ENCODE assay signal across 16 cellular contexts in the genomic region with DNA sequence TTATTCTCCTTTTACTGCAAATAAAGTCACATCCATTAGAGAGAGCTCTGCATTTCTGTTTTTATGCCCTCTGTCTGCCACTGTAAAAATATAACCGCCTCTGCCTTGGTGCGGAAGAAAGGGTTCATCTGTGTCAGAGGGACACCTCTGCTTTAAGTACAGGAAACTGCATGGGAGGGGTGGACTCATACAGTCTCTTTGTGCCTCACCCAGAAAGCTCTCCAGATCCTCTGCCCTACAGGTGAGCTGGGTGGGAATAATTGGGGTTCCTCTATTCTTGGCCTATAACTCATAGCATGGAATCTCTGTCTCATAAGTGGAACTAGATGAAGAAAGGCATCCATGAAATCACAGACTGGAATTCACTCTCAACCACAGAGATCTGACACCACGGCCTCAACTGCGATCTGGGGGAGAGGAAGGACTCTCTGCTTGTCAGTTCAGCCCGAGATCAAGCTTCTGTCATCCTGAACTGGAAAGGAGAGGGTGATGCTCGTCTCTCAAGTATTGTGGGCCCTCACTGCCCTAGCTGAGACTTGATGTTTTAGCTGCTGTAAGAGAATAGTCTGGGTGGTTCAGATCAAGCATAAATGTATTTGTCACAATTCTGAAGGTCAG.
DNase-seq lines count a peak whose midpoint lies in the region; ATAC-seq lines count a peak whose summit lies in the region.
"Had no signal": no experiment of that assay in that cellular context is flagged by ENCODE, and none has a peak within 500 bp of the region (broad histone marks: within the 10 kb centered on the region; RNA-seq: fewer than 3 reads in every experiment).

No MANE protein-coding gene starts in this region.

- ATAC-seq in CD4-positive, CD25-positive, alpha-beta regulatory T cell (ENCODE audit: low read depth in 2 of 2) = peak; percentile 95 to 98
- peak; percentile 77 to 84 for ATAC-seq in activated T-cell treated with anti-CD3 and anti-CD28 coated beads, Interleukin-2, amount 50 U/mL, for 4 hours
- no peak for ATAC-seq in HG03280 (IDR thresholded peaks at IDR 0.05; ENCODE audit: unreplicated experiment)
- no peak for ATAC-seq in HG03520 (IDR thresholded peaks at IDR 0.05; ENCODE audit: unreplicated experiment)
- ATAC-seq in GM18511 (IDR thresholded peaks at IDR 0.05; ENCODE audit: unreplicated experiment) = no peak
- ATAC-seq: SK-N-SH treated with all-trans-retinoic acid at 6 μM for 48 hours had no signal

- H3K4me1 ChIP-seq in CD4-positive, CD25-positive, alpha-beta regulatory T cell (ENCODE audit: control insufficient read depth, insufficient read depth, low read length, poor library complexity, severe bottlenecking) = peaks cover 17% of the 10 kb centered on the region
- H3K4me1 ChIP-seq in effector memory CD4-positive, alpha-beta T cell (ENCODE audit: control insufficient read depth, insufficient read depth, low read length, poor library complexity, severe bottlenecking) = peaks cover 24% of the 10 kb centered on the region
- H3K4me1 ChIP-seq: sigmoid colon had no signal

- no peaks in the 10 kb centered on the region for H3K9me3 Mint-ChIP-seq in CD4-positive, CD25-positive, alpha-beta regulatory T cell
- H3K9me3 Mint-ChIP-seq in activated T-cell treated with anti-CD3 and anti-CD28 coated beads, Interleukin-2, amount 50 U/mL, for 4 hours = no peaks in the 10 kb centered on the region

- DNase-seq in CD4-positive, CD25-positive, alpha-beta regulatory T cell = peak in 2 of 3 donors; percentile 57 to 80
- DNase-seq in T-helper 1 cell = peak in 3 of 5 donors; percentile 6 to 31 (median 20)
- DNase-seq in activated T-cell treated with anti-CD3 and anti-CD28 coated beads, Interleukin-2, amount 50 U/mL, for 4 hours = peak; percentile 38
- DNase-seq in effector memory CD4-positive, alpha-beta T cell = peak in 1 of 3 donors; percentile 8
- no peak for DNase-seq in NCI-H146 (lab: John Stamatoyannopoulos, UW)
- DNase-seq: hippocampal formation, IMR-90, NCI-H2081, NCI-H524, sigmoid colon had no signal

- H3K27ac Mint-ChIP-seq in CD4-positive, CD25-positive, alpha-beta regulatory T cell = peak overlapping the region; percentile 70 to 97 (median 93)
- H3K27ac Mint-ChIP-seq: mesothelial cell of epicardium had no signal

- peak overlapping the region; percentile 63 for H3K4me3 ChIP-seq in CD4-positive, CD25-positive, alpha-beta regulatory T cell (ENCODE audit: low read depth, low read length)
- H3K4me3 ChIP-seq in effector memory CD4-positive, alpha-beta T cell (ENCODE audit: insufficient read depth, low read depth, low read length, poor library complexity, severe bottlenecking) = peak overlapping the region; percentile 23
- H3K4me3 ChIP-seq: cardiac muscle cell, sigmoid colon had no signal

- H3K9me3 ChIP-seq in CD4-positive, CD25-positive, alpha-beta regulatory T cell (ENCODE audit: control insufficient read depth in 2 of 2, low read length in 2 of 2) = no peaks in the 10 kb centered on the region
- H3K9me3 ChIP-seq in effector memory CD4-positive, alpha-beta T cell (ENCODE audit: control insufficient read depth, low read length) = no peaks in the 10 kb centered on the region
- H3K9me3 ChIP-seq: sigmoid colon had no signal

- peak overlapping the region; percentile 57 to 88 (median 76) for H3K4me3 Mint-ChIP-seq in CD4-positive, CD25-positive, alpha-beta regulatory T cell
- H3K4me3 Mint-ChIP-seq in activated T-cell treated with anti-CD3 and anti-CD28 coated beads, Interleukin-2, amount 50 U/mL, for 4 hours = peak overlapping the region; percentile 65
- H3K4me3 Mint-ChIP-seq: mesothelial cell of epicardium had no signal

- no peaks in the 10 kb centered on the region for H3K36me3 Mint-ChIP-seq in CD4-positive, CD25-positive, alpha-beta regulatory T cell
- no peaks in the 10 kb centered on the region for H3K36me3 Mint-ChIP-seq in activated T-cell treated with anti-CD3 and anti-CD28 coated beads, Interleukin-2, amount 50 U/mL, for 4 hours (ENCODE audit: insufficient read depth)
- H3K36me3 Mint-ChIP-seq: mesothelial cell of epicardium had no signal

- H3K27ac ChIP-seq in CD4-positive, CD25-positive, alpha-beta regulatory T cell (ENCODE audit: insufficient read depth, low read length, poor library complexity, severe bottlenecking) = peak overlapping the region; percentile 52
- H3K27ac ChIP-seq in effector memory CD4-positive, alpha-beta T cell (ENCODE audit: insufficient read depth, low read length, poor library complexity, severe bottlenecking) = peak overlapping the region; percentile 65
- H3K27ac ChIP-seq: cardiac muscle cell, sigmoid colon had no signal

- no peaks in the 10 kb centered on the region for H3K27me3 Mint-ChIP-seq in CD4-positive, CD25-positive, alpha-beta regulatory T cell
- no peaks in the 10 kb centered on the region for H3K27me3 Mint-ChIP-seq in activated T-cell treated with anti-CD3 and anti-CD28 coated beads, Interleukin-2, amount 50 U/mL, for 4 hours (ENCODE audit: low read depth)

- no peaks in the 10 kb centered on the region for H3K36me3 ChIP-seq in CD4-positive, CD25-positive, alpha-beta regulatory T cell (ENCODE audit: control insufficient read depth, insufficient read depth, low read length)
- H3K36me3 ChIP-seq in effector memory CD4-positive, alpha-beta T cell (ENCODE audit: control insufficient read depth, insufficient read depth, low read length) = no peaks in the 10 kb centered on the region
- H3K36me3 ChIP-seq: cardiac muscle cell, sigmoid colon had no signal

- peaks cover 2% of the 10 kb centered on the region for H3K27me3 ChIP-seq in CD4-positive, CD25-positive, alpha-beta regulatory T cell (ENCODE audit: control insufficient read depth, insufficient read depth, low read length)
- H3K27me3 ChIP-seq in effector memory CD4-positive, alpha-beta T cell (replicated peaks; ENCODE audit: control insufficient read depth, insufficient read depth, low read length, poor library complexity, severe bottlenecking) = no peaks in the 10 kb centered on the region
- H3K27me3 ChIP-seq: cardiac muscle cell had no signal

- peaks cover 23 to 73% (median 34%) of the 10 kb centered on the region in 4 donors for H3K4me1 Mint-ChIP-seq in CD4-positive, CD25-positive, alpha-beta regulatory T cell
- peaks cover 54% of the 10 kb centered on the region for H3K4me1 Mint-ChIP-seq in activated T-cell treated with anti-CD3 and anti-CD28 coated beads, Interleukin-2, amount 50 U/mL, for 4 hours (ENCODE audit: low read depth)
- H3K4me1 Mint-ChIP-seq: mesothelial cell of epicardium had no signal

Comparison
In these comparisons a context has a peak if more than half of its experiments do, and no peak if none do; other contexts are left out.
1. ATAC-seq: peak in CD4-positive, CD25-positive, alpha-beta regulatory T cell (2 of 2) and activated T-cell treated with anti-CD3 and anti-CD28 coated beads, Interleukin-2, amount 50 U/mL, for 4 hours (2 of 2); none in HG03280 (single experiment), HG03520 (single experiment) and GM18511 (single experiment).